ENCODE assay signal across 8 cellular contexts in the genomic region with DNA sequence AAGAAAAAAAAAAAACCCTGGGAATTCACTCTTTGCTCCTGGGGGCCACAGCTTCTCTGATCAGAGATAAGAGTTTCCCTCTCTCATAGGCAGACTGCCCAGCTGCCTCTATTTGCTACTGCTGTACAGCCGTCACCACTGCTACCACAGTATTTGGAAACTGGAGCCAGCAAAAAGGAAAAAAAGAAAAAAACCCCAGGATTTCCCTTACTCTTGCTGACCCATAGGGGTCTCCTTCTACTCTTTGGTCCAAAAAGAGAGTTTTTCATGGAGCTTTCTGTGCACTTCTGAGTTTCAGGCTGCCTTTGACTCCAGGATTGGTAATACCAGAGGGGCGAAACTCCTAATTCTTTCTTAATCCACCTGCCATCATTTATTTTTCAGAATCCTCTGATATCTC.
DNase-seq lines count a peak whose midpoint lies in the region; ATAC-seq and TF ChIP-seq lines count a peak whose summit lies in the region.
"Had no signal": no experiment of that assay in that cellular context is flagged by ENCODE, and none has a peak within 500 bp of the region (broad histone marks: within the 10 kb centered on the region; RNA-seq: fewer than 3 reads in every experiment).

No MANE protein-coding gene starts in this region.

- no peak overlapping the region for H2AFZ ChIP-seq in parathyroid adenoma

- no peaks in the 10 kb centered on the region for H3K36me3 Mint-ChIP-seq in chondrocyte (ENCODE audit: low read depth)

- H3K36me3 ChIP-seq in GM06990 (ENCODE audit: control insufficient read depth, insufficient read depth, low read length), result no peaks in the 10 kb centered on the region
- H3K36me3 ChIP-seq in parathyroid adenoma (ENCODE audit: control insufficient read depth, insufficient read depth, low read length), result no peaks in the 10 kb centered on the region

- ATAC-seq in GM19395 (IDR thresholded peaks at IDR 0.05; ENCODE audit: unreplicated experiment) (no peak), HG02588 (IDR thresholded peaks at IDR 0.05; ENCODE audit: unreplicated experiment) (no peak)

- H3K9me3 Mint-ChIP-seq in chondrocyte (ENCODE audit: low read depth), result peaks cover 4% of the 10 kb centered on the region

- H3K4me1 ChIP-seq in parathyroid adenoma, result no peaks in the 10 kb centered on the region

- no peak for TF ChIP-seq POLR2A in NB4 (IDR thresholded peaks at IDR 0.05; ENCODE audit: extremely low read depth, insufficient read length)

- H3K27ac Mint-ChIP-seq in chondrocyte (ENCODE audit: unreplicated experiment), result no peak overlapping the region

- H3K4me1 Mint-ChIP-seq in chondrocyte (ENCODE audit: low read depth), result peaks cover 4% of the 10 kb centered on the region

- no peak overlapping the region for H3K4me3 ChIP-seq in GM06990 (replicated peaks; ENCODE audit: low read depth, low read length)
- no peak overlapping the region for H3K4me3 ChIP-seq in NB4 (ENCODE audit: low read depth, low read length)
- no peak overlapping the region for H3K4me3 ChIP-seq in parathyroid adenoma (ENCODE audit: low read depth, low read length)

- H3K27me3 ChIP-seq in GM06990 (replicated peaks; ENCODE audit: control insufficient read depth, insufficient read depth, low read length) (no peaks in the 10 kb centered on the region; the same call in 1 of the 2 replicates), parathyroid adenoma (ENCODE audit: control insufficient read depth, insufficient read depth, low read length) (no peaks in the 10 kb centered on the region)

- no peaks in the 10 kb centered on the region for H3K9me3 ChIP-seq in parathyroid adenoma (ENCODE audit: control insufficient read depth, low read length)

- DNase-seq in GM06990 (ENCODE audit: extremely low read depth, insufficient read length), result no peak
- peak; percentile 21 for DNase-seq in NB4 (ENCODE audit: low read depth)
- DNase-seq in chondrocyte (ENCODE audit: low spot score), result no peak
- DNase-seq in NOMO-1 treated with dmso at 0.1 percent for 144 hours (lab: John Stamatoyannopoulos, UW; ENCODE audit: unreplicated experiment), result no peak
- DNase-seq: NCI-H748 treated with DMSO at 0.1 percent for 48 hours had no signal

- H3K79me2 ChIP-seq in parathyroid adenoma, result no peaks in the 10 kb centered on the region

- no peak overlapping the region for H3K4me2 ChIP-seq in parathyroid adenoma (ENCODE audit: low read length)

- H3K27me3 Mint-ChIP-seq in chondrocyte (ENCODE audit: low read depth), result peaks cover 6% of the 10 kb centered on the region

- H3K27ac ChIP-seq in parathyroid adenoma, result no peak overlapping the region

- no peak overlapping the region for H3K9ac ChIP-seq in parathyroid adenoma

- H3K4me3 Mint-ChIP-seq in chondrocyte (ENCODE audit: unreplicated experiment), result no peak overlapping the region

- peak; percentile 27 for TF ChIP-seq CTCF in GM06990 (IDR thresholded peaks at IDR 0.05; ENCODE audit: insufficient read depth, low read length, poor library complexity, severe bottlenecking)
- TF ChIP-seq CTCF in NB4 (IDR thresholded peaks at IDR 0.05; ENCODE audit: low read depth, low read length), result peak; percentile 63
- TF ChIP-seq CTCF in chondrocyte (IDR thresholded peaks at IDR 0.05), result peak; percentile 74
- peak; percentile 67 for TF ChIP-seq CTCF in parathyroid adenoma (IDR thresholded peaks at IDR 0.05)
